In the genomic region with DNA sequence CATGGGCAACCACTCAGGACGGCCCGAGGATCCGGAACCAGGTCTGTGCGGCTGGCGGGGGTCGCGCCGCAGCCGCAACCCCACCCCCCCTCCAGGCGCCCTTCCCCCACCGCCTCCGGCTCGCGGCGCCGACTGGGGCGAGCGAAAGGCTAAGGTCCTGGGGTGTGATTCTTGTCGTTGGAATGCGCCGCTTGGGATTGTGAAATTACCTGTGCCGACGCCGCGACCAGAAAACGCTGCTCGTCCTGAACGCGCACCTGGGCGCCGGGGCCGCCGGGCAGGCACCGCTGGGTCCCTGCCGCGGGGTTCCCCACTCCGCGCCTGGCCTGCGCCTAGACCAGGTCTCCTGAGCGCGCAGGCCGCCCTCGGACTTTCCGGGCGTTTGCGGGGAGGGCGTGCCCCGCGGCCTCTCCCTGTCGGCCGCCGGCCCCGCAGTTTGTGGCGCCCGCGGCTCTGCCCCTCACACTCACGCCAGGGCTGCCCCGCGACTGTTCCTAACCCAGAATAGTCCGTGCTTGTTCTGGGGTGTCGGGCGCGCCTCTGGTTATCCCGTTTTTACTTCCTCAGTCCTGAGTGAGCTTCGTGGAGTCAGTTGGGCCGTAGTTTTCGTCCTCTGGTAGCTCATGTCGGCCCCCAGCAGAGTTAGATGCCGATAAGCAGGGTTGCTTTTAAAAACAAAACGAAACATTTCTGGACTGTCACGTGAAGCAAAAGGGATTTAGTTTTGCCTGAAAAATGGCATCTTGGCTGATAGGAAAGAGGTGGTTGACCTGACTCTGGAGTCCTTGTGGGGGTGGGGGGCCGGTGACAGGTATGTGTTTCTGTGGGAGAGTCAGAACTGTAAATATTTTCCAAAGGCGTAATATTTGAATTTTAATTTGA, we compare ENCODE assay signal across 8 cellular contexts.
DNase-seq lines count a peak whose midpoint lies in the region; ATAC-seq, FAIRE-seq and TF ChIP-seq lines count a peak whose summit lies in the region.

No MANE protein-coding gene starts in this region.

- ATAC-seq in HG02884 (IDR thresholded peaks at IDR 0.05; ENCODE audit: unreplicated experiment) = peak; percentile 19
- peak; percentile 75 for ATAC-seq in GM12878

- intact Hi-C loops in GM12878 (cut with micrococcal nuclease; ENCODE audit: unreplicated experiment) = no loop called here

- no peak for TF ChIP-seq EP300 in GM12878 (IDR thresholded peaks at IDR 0.05; ENCODE audit: borderline replicate concordance in 1 of 2, control insufficient read depth in 1 of 2, low read depth in 2 of 2, low read length in 2 of 2)

- in situ Hi-C loops in GM12878 (cut with MboI) = no loop called here

- H3K4me3 ChIP-seq in OCI-LY1 (ENCODE audit: low read depth, low read length, poor library complexity, severe bottlenecking) (peak overlapping the region; percentile 62), GM12878 (peak overlapping the region; percentile 77), small intestine (ENCODE audit: low read depth in 1 of 2, low read length in 2 of 2) (peak overlapping the region; percentile 63 to 72)

- CTCF ChIA-PET in GM12878 (lab: Yijun Ruan, JAX) = interaction anchor here (0.9 kb wide), 1 partner anchor 9 kb away, joined by 3 read pairs; no protein-coding TSS in a partner anchor

- FAIRE-seq in GM12878 (lab: Jason Lieb, UNC) (no peak), small intestine (lab: Jason Lieb, UNC) (no peak)

- H4K20me1 ChIP-seq in OCI-LY1 (ENCODE audit: insufficient read depth, low read length) (no peaks in the 10 kb centered on the region), GM12878 (ENCODE audit: control insufficient read depth, insufficient read depth) (no peaks in the 10 kb centered on the region; the same call in 1 of the 2 replicates)

- H3K27ac ChIP-seq in OCI-LY1 (ENCODE audit: low read depth, low read length, poor library complexity, severe bottlenecking) (no peak overlapping the region), GM12878 (ENCODE audit: control insufficient read depth, insufficient read depth) (peak overlapping the region; percentile 31), small intestine (ENCODE audit: low read depth in 1 of 2, low read length in 1 of 2) (peak overlapping the region; percentile 90 to 91)

- TF ChIP-seq RAD21 in GM12878 (IDR thresholded peaks at IDR 0.05; ENCODE audit: insufficient read depth, low read depth, low read length) = no peak

- no peaks in the 10 kb centered on the region for H3K36me3 ChIP-seq in OCI-LY1 (ENCODE audit: insufficient read depth, low read length)
- H3K36me3 ChIP-seq in GM12878 (ENCODE audit: control insufficient read depth in 2 of 2, insufficient read depth in 2 of 2, low read length in 1 of 2) = no peaks in the 10 kb centered on the region
- no peaks in the 10 kb centered on the region for H3K36me3 ChIP-seq in small intestine (ENCODE audit: control insufficient read depth in 2 of 2, insufficient read depth in 2 of 2, low read length in 2 of 2)

- H3K9me3 ChIP-seq in OCI-LY1 (ENCODE audit: low read length) (no peaks in the 10 kb centered on the region), GM12878 (replicated peaks; ENCODE audit: control insufficient read depth, insufficient read depth, low read length) (no peaks in the 10 kb centered on the region), small intestine (ENCODE audit: control insufficient read depth, low read depth) (no peaks in the 10 kb centered on the region)

- no peaks in the 10 kb centered on the region for H3K9me2 ChIP-seq in OCI-LY1 (ENCODE audit: low read depth, low read length)

- no peak for TF ChIP-seq POLR2A in GM12878 (IDR thresholded peaks at IDR 0.05; ENCODE audit: low read depth, low read length)

- H3K27me3 ChIP-seq in OCI-LY1 (ENCODE audit: insufficient read depth, low read length) = peaks cover 8% of the 10 kb centered on the region
- H3K27me3 ChIP-seq in GM12878 (replicated peaks in 1 of 2; ENCODE audit: control insufficient read depth in 2 of 2, insufficient read depth in 2 of 2, low read length in 1 of 2) = no peaks in the 10 kb centered on the region
- no peaks in the 10 kb centered on the region for H3K27me3 ChIP-seq in small intestine (ENCODE audit: control insufficient read depth in 2 of 2, insufficient read depth in 2 of 2, low read length in 2 of 2)

- RAD21 ChIA-PET in GM12878 (lab: Charles Lee; ENCODE audit: unreplicated experiment) = interaction anchor here (1.1 kb wide), 1 partner anchor 887 kb away, joined by 3 read pairs; no protein-coding TSS in a partner anchor

- H3K79me2 ChIP-seq in OCI-LY1 (ENCODE audit: insufficient read depth, low read length) = no peaks in the 10 kb centered on the region
- H3K79me2 ChIP-seq in GM12878 (ENCODE audit: control insufficient read depth, insufficient read depth, low read length) = peaks cover 11% of the 10 kb centered on the region

- H3K4me1 ChIP-seq in OCI-LY1 (ENCODE audit: insufficient read depth, low read length, severe bottlenecking) (peaks cover 10% of the 10 kb centered on the region), GM12878 (ENCODE audit: control insufficient read depth, insufficient read depth, low read length) (peaks cover 20% of the 10 kb centered on the region), small intestine (ENCODE audit: control insufficient read depth in 2 of 2, insufficient read depth in 1 of 2, low read depth in 1 of 2, low read length in 1 of 2) (peaks cover 2% of the 10 kb centered on the region in 2 donors)

- H3F3A ChIP-seq in OCI-LY1 (ENCODE audit: insufficient read depth, low read length) = no peaks in the 10 kb centered on the region

- SMC1A ChIA-PET in GM12878 (lab: Charles Lee; ENCODE audit: uncharacterized antibody, unreplicated experiment) = interaction anchor here (2.1 kb wide), 1 partner anchor 47 kb away, joined by 6 read pairs; no protein-coding TSS in a partner anchor

- DNase-seq in stimulated activated CD4-positive, alpha-beta T cell treated with anti-CD3 and anti-CD28 coated beads, Interleukin-12 subunit alpha, Interleukin-12 subunit beta, amount 100 ng/mL, for 4 hours = peak; percentile 26
- no peak for DNase-seq in stimulated activated CD4-positive, alpha-beta T cell treated with anti-CD3 and anti-CD28 coated beads, Interleukin-1b, Interleukin-23, amount 100 ng/mL, for 48 hours
- DNase-seq in GM12878 (ENCODE audit: low read depth, low spot score) (no peak), iPS-NIHi7 (ENCODE audit: extremely low spot score) (peak; percentile 75), small intestine (peak; percentile 83), SK-N-DZ (ENCODE audit: low spot score) (no peak)

- BruUV-seq in GM12878 (replicated peaks; lab: Mats Ljungman, UMichigan) = no TSS peak

- POLR2A ChIA-PET in GM12878 (lab: Charles Lee) = no interaction called here

- peak overlapping the region; percentile 19; the same call in 1 of the 2 replicates for H3K9ac ChIP-seq in OCI-LY1 (ENCODE audit: low read length)
- peak overlapping the region; percentile 64 for H3K9ac ChIP-seq in GM12878 (ENCODE audit: control insufficient read depth, insufficient read depth, low read length)

- 1% methylated on average over 68 of the region's 73 CpGs for WGBS in GM12878 (ENCODE audit: insufficient coverage, insufficient replicate concordance, low lambda C conversion rate, missing lambda C conversion rate)
- WGBS in small intestine, 3 donors = 1 to 2% (median 1%) methylated on average over 60 to 73 of the region's 73 CpGs

- H3K4me2 ChIP-seq in OCI-LY1 (ENCODE audit: low read length) (peak overlapping the region; percentile 71), GM12878 (ENCODE audit: control insufficient read depth, insufficient read depth) (peak overlapping the region; percentile 70)

- H2AFZ ChIP-seq in OCI-LY1 (ENCODE audit: low read length) (peak overlapping the region; percentile 44; the same call in 1 of the 2 replicates), GM12878 (ENCODE audit: control insufficient read depth, low read depth, low read length) (peak overlapping the region; percentile 46)

- TF ChIP-seq CTCF in OCI-LY1 (IDR thresholded peaks at IDR 0.05; ENCODE audit: low read length) (no peak), GM12878 (IDR thresholded peaks at IDR 0.05 in 2 of 3, conservative IDR thresholded peaks at IDR 0.05 in 1 of 3; ENCODE audit: control insufficient read depth in 2 of 3, extremely low read depth in 1 of 3, insufficient read depth in 1 of 3, low read depth in 3 of 3, low read length in 3 of 3) (no peak)

TF ChIP-seq in GM12878, 131 proteins besides CTCF, POLR2A, EP300 and RAD21 (continues in another document):
- TF ChIP-seq RFX5 (IDR thresholded peaks at IDR 0.05; ENCODE audit: low read depth, low read length) (no peak), CHD2 (IDR thresholded peaks at IDR 0.05; ENCODE audit: borderline replicate concordance, low read depth, low read length) (no peak), ESRRA (IDR thresholded peaks at IDR 0.05; ENCODE audit: low read length) (no peak), ZNF622 (IDR thresholded peaks at IDR 0.05) (no peak), PAX5 (IDR thresholded peaks at IDR 0.05; ENCODE audit: borderline replicate concordance, low read depth, low read length) (0 out of 2 replicates have a peak, but pooled peaks have one; percentile 11), RBBP5 (conservative IDR thresholded peaks at IDR 0.05) (no peak)
- TF ChIP-seq, protein P1, sequence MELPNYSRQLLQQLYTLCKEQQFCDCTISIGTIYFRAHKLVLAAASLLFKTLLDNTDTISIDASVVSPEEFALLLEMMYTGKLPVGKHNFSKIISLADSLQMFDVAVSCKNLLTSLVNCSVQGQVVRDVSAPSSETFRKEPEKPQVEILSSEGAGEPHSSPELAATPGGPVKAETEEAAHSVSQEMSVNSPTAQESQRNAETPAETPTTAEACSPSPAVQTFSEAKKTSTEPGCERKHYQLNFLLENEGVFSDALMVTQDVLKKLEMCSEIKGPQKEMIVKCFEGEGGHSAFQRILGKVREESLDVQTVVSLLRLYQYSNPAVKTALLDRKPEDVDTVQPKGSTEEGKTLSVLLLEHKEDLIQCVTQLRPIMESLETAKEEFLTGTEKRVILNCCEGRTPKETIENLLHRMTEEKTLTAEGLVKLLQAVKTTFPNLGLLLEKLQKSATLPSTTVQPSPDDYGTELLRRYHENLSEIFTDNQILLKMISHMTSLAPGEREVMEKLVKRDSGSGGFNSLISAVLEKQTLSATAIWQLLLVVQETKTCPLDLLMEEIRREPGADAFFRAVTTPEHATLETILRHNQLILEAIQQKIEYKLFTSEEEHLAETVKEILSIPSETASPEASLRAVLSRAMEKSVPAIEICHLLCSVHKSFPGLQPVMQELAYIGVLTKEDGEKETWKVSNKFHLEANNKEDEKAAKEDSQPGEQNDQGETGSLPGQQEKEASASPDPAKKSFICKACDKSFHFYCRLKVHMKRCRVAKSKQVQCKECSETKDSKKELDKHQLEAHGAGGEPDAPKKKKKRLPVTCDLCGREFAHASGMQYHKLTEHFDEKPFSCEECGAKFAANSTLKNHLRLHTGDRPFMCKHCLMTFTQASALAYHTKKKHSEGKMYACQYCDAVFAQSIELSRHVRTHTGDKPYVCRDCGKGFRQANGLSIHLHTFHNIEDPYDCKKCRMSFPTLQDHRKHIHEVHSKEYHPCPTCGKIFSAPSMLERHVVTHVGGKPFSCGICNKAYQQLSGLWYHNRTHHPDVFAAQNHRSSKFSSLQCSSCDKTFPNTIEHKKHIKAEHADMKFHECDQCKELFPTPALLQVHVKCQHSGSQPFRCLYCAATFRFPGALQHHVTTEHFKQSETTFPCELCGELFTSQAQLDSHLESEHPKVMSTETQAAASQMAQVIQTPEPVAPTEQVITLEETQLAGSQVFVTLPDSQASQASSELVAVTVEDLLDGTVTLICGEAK (IDR thresholded peaks at IDR 0.05; ENCODE audit: borderline replicate concordance) = no peak

Comparison
In these comparisons a context has a peak if more than half of its experiments do, and no peak if none do; other contexts are left out.
1. DNase-seq: peak in stimulated activated CD4-positive, alpha-beta T cell treated with anti-CD3 and anti-CD28 coated beads, Interleukin-12 subunit alpha, Interleukin-12 subunit beta, amount 100 ng/mL, for 4 hours (single experiment), iPS-NIHi7 (single experiment) and small intestine (single experiment); none in stimulated activated CD4-positive, alpha-beta T cell treated with anti-CD3 and anti-CD28 coated beads, Interleukin-1b, Interleukin-23, amount 100 ng/mL, for 48 hours (single experiment), GM12878 (single experiment) and SK-N-DZ (single experiment).
2. Peak in every context shown above with its lines, with median percentiles within 50 percentile points of each other: H3K4me3 ChIP-seq.